8 cellular contexts compared by ENCODE assay signal in genomic region chr9:137553654-137554053, GRCh38. TPM values are rescaled to one million over a fixed set of nuclear protein-coding genes. Genes with fewer than 3 reads are reported as not detected.
A peak's percentile ranks its signal among the peaks of the same experiment; 100 is the strongest.
DNase-seq lines count a peak whose midpoint lies in the region; ATAC-seq, FAIRE-seq and TF ChIP-seq lines count a peak whose summit lies in the region.
"Not testable (repeated sequence)": the region's sequence is repeated elsewhere in the genome, so short reads cannot be mapped to it uniquely, and the experiment has no call there.

No MANE protein-coding gene starts in this region.

- not testable (repeated sequence) for H3K4me3 ChIP-seq in HEK293 (ENCODE audit: low read depth, low read length); kidney (ENCODE audit: low read length in 2 of 2); neural progenitor cell

- H2AFZ ChIP-seq in neural progenitor cell (replicated peaks) = not testable (repeated sequence)

- intact Hi-C loops in activated CD4-positive, alpha-beta T cell treated with anti-CD3 and anti-CD28 coated beads, Interleukin-2, amount 10 ng/mL, durations not matched to agents 24 days and 14 days (cut with micrococcal nuclease) = loop anchor here (5.0 kb wide), 2 partner anchors 96 to 761 kb away; partner anchors contain the start of genes NSMF and TMEM141
- intact Hi-C loops in activated naive CD4-positive, alpha-beta T cell treated with anti-CD3 and anti-CD28 coated beads for 36 hours (cut with micrococcal nuclease); kidney (cut with DNase I): not testable (repeated sequence)

- CTCF ChIA-PET in HEK293 (lab: Yijun Ruan, JAX) = interaction anchor here (0.8 to 1.1 kb wide), 5 partner anchors 8 to 75 kb away, joined by 4 to 8 read pairs (median 4); no protein-coding TSS in a partner anchor
- CTCF ChIA-PET in activated naive CD4-positive, alpha-beta T cell treated with anti-CD3 and anti-CD28 coated beads for 36 hours (lab: Charles Lee) = interaction anchor here (0.7 kb wide), 1 partner anchor 111 kb away, joined by 3 read pairs; no protein-coding TSS in a partner anchor

- peak overlapping the region; percentile 92; the same call in 1 of the 2 replicates for H3K27ac ChIP-seq in C4-2B
- not testable (repeated sequence) for H3K27ac ChIP-seq in HEK293 (ENCODE audit: extremely low read depth, low read depth, low read length); kidney (ENCODE audit: low read depth in 2 of 2, low read length in 2 of 2); neural progenitor cell

- H3K79me2 ChIP-seq in neural progenitor cell (ENCODE audit: low read depth) = not testable (repeated sequence)

- peaks cover 33% of the 10 kb centered on the region for H3F3A ChIP-seq in neural progenitor cell (ENCODE audit: low read depth)

- H4K20me1 ChIP-seq in neural progenitor cell (ENCODE audit: low read depth) = peaks cover 11% of the 10 kb centered on the region

- H3K9me3 ChIP-seq in HEK293 (ENCODE audit: control insufficient read depth, insufficient read depth, low read depth, low read length); kidney (ENCODE audit: control insufficient read depth in 1 of 2, low read length in 2 of 2); neural progenitor cell (ENCODE audit: low read depth): not testable (repeated sequence)

- POLR2A ChIA-PET in HEK293 (lab: Yijun Ruan, JAX) = not testable (repeated sequence)

- not testable (repeated sequence) for TF ChIP-seq CTCF in C4-2B (conservative IDR thresholded peaks at IDR 0.05); HEK293 (tag by site-specific recombination; IDR thresholded peaks at IDR 0.05); kidney (IDR thresholded peaks at IDR 0.05; ENCODE audit: borderline replicate concordance, extremely low read depth, insufficient read depth); neural progenitor cell (IDR thresholded peaks at IDR 0.05)

- not testable (repeated sequence) for H3K27me3 ChIP-seq in neural progenitor cell

- ATAC-seq in activated naive CD8-positive, alpha-beta T cell treated with anti-CD3 and anti-CD28 coated beads, Interleukin-2, amount 50 U/mL, for 24 hours = not testable (repeated sequence)

- not testable (repeated sequence) for DNase-seq in activated CD4-positive, alpha-beta T cell treated with anti-CD3 and anti-CD28 coated beads, Interleukin-2, amount 10 ng/mL, durations not matched to agents 24 days and 14 days; activated T-cell treated with anti-CD3 and anti-CD28 coated beads, Interleukin-2, amount 50 U/mL, for 24 hours; activated naive CD4-positive, alpha-beta T cell treated with anti-CD3 and anti-CD28 coated beads for 36 hours; activated naive CD8-positive, alpha-beta T cell treated with anti-CD3 and anti-CD28 coated beads, Interleukin-2, amount 50 U/mL, for 24 hours; neural progenitor cell (ENCODE audit: low spot score)
- peak; percentile 44 for DNase-seq in kidney

- peak overlapping the region; percentile 37 for H3K4me3 Mint-ChIP-seq in activated CD4-positive, alpha-beta T cell treated with anti-CD3 and anti-CD28 coated beads, Interleukin-2, amount 10 ng/mL, durations not matched to agents 24 days and 14 days
- H3K4me3 Mint-ChIP-seq in activated T-cell treated with anti-CD3 and anti-CD28 coated beads, Interleukin-2, amount 50 U/mL, for 24 hours; activated naive CD4-positive, alpha-beta T cell treated with anti-CD3 and anti-CD28 coated beads for 36 hours: not testable (repeated sequence)
- peak overlapping the region; percentile 84 for H3K4me3 Mint-ChIP-seq in activated naive CD8-positive, alpha-beta T cell treated with anti-CD3 and anti-CD28 coated beads, Interleukin-2, amount 50 U/mL, for 24 hours
- peak overlapping the region; percentile 63 for H3K4me3 Mint-ChIP-seq in neural progenitor cell

- H3K36me3 ChIP-seq in HEK293 (ENCODE audit: control insufficient read depth in 2 of 2, insufficient read depth in 1 of 2, low read length in 2 of 2) = peaks cover 18 to 47% of the 10 kb centered on the region in 2 experiments
- H3K36me3 ChIP-seq in kidney (ENCODE audit: control insufficient read depth in 1 of 2, insufficient read depth in 2 of 2, low read length in 2 of 2) = peaks cover 4 to 12% of the 10 kb centered on the region in 2 donors
- H3K36me3 ChIP-seq in neural progenitor cell = not testable (repeated sequence)

- H3K9ac ChIP-seq in kidney (ENCODE audit: low read length in 2 of 2); neural progenitor cell: not testable (repeated sequence)

- FAIRE-seq in kidney (lab: Jason Lieb, UNC) = not testable (repeated sequence)

- not testable (repeated sequence) for H3K27me3 Mint-ChIP-seq in activated CD4-positive, alpha-beta T cell treated with anti-CD3 and anti-CD28 coated beads, Interleukin-2, amount 10 ng/mL, durations not matched to agents 24 days and 14 days; activated T-cell treated with anti-CD3 and anti-CD28 coated beads, Interleukin-2, amount 50 U/mL, for 24 hours; activated naive CD4-positive, alpha-beta T cell treated with anti-CD3 and anti-CD28 coated beads for 36 hours (ENCODE audit: low read depth); activated naive CD8-positive, alpha-beta T cell treated with anti-CD3 and anti-CD28 coated beads, Interleukin-2, amount 50 U/mL, for 24 hours; neural progenitor cell (ENCODE audit: insufficient read depth, low read depth)

- H3K36me3 Mint-ChIP-seq in activated CD4-positive, alpha-beta T cell treated with anti-CD3 and anti-CD28 coated beads, Interleukin-2, amount 10 ng/mL, durations not matched to agents 24 days and 14 days (ENCODE audit: low read depth) = peaks cover 31% of the 10 kb centered on the region
- H3K36me3 Mint-ChIP-seq in activated T-cell treated with anti-CD3 and anti-CD28 coated beads, Interleukin-2, amount 50 U/mL, for 24 hours (ENCODE audit: low read depth) = peaks cover 64% of the 10 kb centered on the region
- H3K36me3 Mint-ChIP-seq in activated naive CD4-positive, alpha-beta T cell treated with anti-CD3 and anti-CD28 coated beads for 36 hours (ENCODE audit: low read depth) = not testable (repeated sequence)
- H3K36me3 Mint-ChIP-seq in activated naive CD8-positive, alpha-beta T cell treated with anti-CD3 and anti-CD28 coated beads, Interleukin-2, amount 50 U/mL, for 24 hours (ENCODE audit: low read depth) = peaks cover 16% of the 10 kb centered on the region
- H3K36me3 Mint-ChIP-seq in neural progenitor cell = peaks cover 15% of the 10 kb centered on the region

- H3K4me2 ChIP-seq in neural progenitor cell = not testable (repeated sequence)

- H3K9me3 Mint-ChIP-seq in activated CD4-positive, alpha-beta T cell treated with anti-CD3 and anti-CD28 coated beads, Interleukin-2, amount 10 ng/mL, durations not matched to agents 24 days and 14 days; activated T-cell treated with anti-CD3 and anti-CD28 coated beads, Interleukin-2, amount 50 U/mL, for 24 hours; activated naive CD4-positive, alpha-beta T cell treated with anti-CD3 and anti-CD28 coated beads for 36 hours; activated naive CD8-positive, alpha-beta T cell treated with anti-CD3 and anti-CD28 coated beads, Interleukin-2, amount 50 U/mL, for 24 hours; neural progenitor cell: not testable (repeated sequence)

- H3K4me1 ChIP-seq in HEK293 (ENCODE audit: control insufficient read depth, insufficient read depth, low read length); neural progenitor cell: not testable (repeated sequence)
- peaks cover 5 to 11% of the 10 kb centered on the region in 2 donors for H3K4me1 ChIP-seq in kidney (ENCODE audit: control insufficient read depth in 1 of 2, insufficient read depth in 1 of 2, low read depth in 1 of 2, low read length in 2 of 2)

- peaks cover 11% of the 10 kb centered on the region for H3K4me1 Mint-ChIP-seq in activated CD4-positive, alpha-beta T cell treated with anti-CD3 and anti-CD28 coated beads, Interleukin-2, amount 10 ng/mL, durations not matched to agents 24 days and 14 days
- peaks cover 21% of the 10 kb centered on the region for H3K4me1 Mint-ChIP-seq in activated T-cell treated with anti-CD3 and anti-CD28 coated beads, Interleukin-2, amount 50 U/mL, for 24 hours (ENCODE audit: low read depth)
- peaks cover 20% of the 10 kb centered on the region for H3K4me1 Mint-ChIP-seq in activated naive CD4-positive, alpha-beta T cell treated with anti-CD3 and anti-CD28 coated beads for 36 hours (ENCODE audit: low read depth)
- peaks cover 18% of the 10 kb centered on the region for H3K4me1 Mint-ChIP-seq in activated naive CD8-positive, alpha-beta T cell treated with anti-CD3 and anti-CD28 coated beads, Interleukin-2, amount 50 U/mL, for 24 hours
- peaks cover 18% of the 10 kb centered on the region for H3K4me1 Mint-ChIP-seq in neural progenitor cell

- not testable (repeated sequence) for H3K27ac Mint-ChIP-seq in activated CD4-positive, alpha-beta T cell treated with anti-CD3 and anti-CD28 coated beads, Interleukin-2, amount 10 ng/mL, durations not matched to agents 24 days and 14 days; activated naive CD8-positive, alpha-beta T cell treated with anti-CD3 and anti-CD28 coated beads, Interleukin-2, amount 50 U/mL, for 24 hours; neural progenitor cell
- peak overlapping the region; percentile 92 for H3K27ac Mint-ChIP-seq in activated T-cell treated with anti-CD3 and anti-CD28 coated beads, Interleukin-2, amount 50 U/mL, for 24 hours
- peak overlapping the region; percentile 10 for H3K27ac Mint-ChIP-seq in activated naive CD4-positive, alpha-beta T cell treated with anti-CD3 and anti-CD28 coated beads for 36 hours

RNA-seq across cellular contexts. Expression of gene MRPL41, which starts 2.0 kb away (rescaled TPM):
- 52.8 and 53.9 TPM in 2 replicates for total RNA-seq in activated CD4-positive, alpha-beta T cell treated with anti-CD3 and anti-CD28 coated beads, Interleukin-2, amount 10 ng/mL, durations not matched to agents 24 days and 14 days
- 10 to 100 TPM; 39.3 to 41.0 TPM for total RNA-seq in activated naive CD4-positive, alpha-beta T cell treated with anti-CD3 and anti-CD28 coated beads for 36 hours
- 47.3 TPM for total RNA-seq in kidney
- polyA plus RNA-seq in kidney (ENCODE audit: insufficient read depth, low read depth, low replicate concordance) = 150 TPM
- total RNA-seq in neural progenitor cell (ENCODE audit: low replicate concordance) = 10.3 and 36.9 TPM in 2 replicates

RNA-seq across cellular contexts. Expression of gene PNPLA7, which starts 3.5 kb away (rescaled TPM):
- total RNA-seq in activated CD4-positive, alpha-beta T cell treated with anti-CD3 and anti-CD28 coated beads, Interleukin-2, amount 10 ng/mL, durations not matched to agents 24 days and 14 days = 1.2 and 1.7 TPM in 2 replicates
- 1 to 10 TPM; 2.8 to 3.1 TPM for total RNA-seq in activated naive CD4-positive, alpha-beta T cell treated with anti-CD3 and anti-CD28 coated beads for 36 hours
- total RNA-seq in kidney (9.6 TPM), neural progenitor cell (ENCODE audit: low replicate concordance) (0.13 and 0.31 TPM in 2 replicates)
- 2.1 TPM for polyA plus RNA-seq in kidney (ENCODE audit: insufficient read depth, low read depth, low replicate concordance)

RNA-seq across cellular contexts. Expression of gene DPH7, which starts 25.1 kb away (rescaled TPM):
- 51.7 and 51.9 TPM in 2 replicates for total RNA-seq in activated CD4-positive, alpha-beta T cell treated with anti-CD3 and anti-CD28 coated beads, Interleukin-2, amount 10 ng/mL, durations not matched to agents 24 days and 14 days
- total RNA-seq in activated naive CD4-positive, alpha-beta T cell treated with anti-CD3 and anti-CD28 coated beads for 36 hours = 10 to 100 TPM; 32.4 to 36.6 TPM
- total RNA-seq in kidney (31.4 TPM), neural progenitor cell (ENCODE audit: low replicate concordance) (37.6 and 55.2 TPM in 2 replicates)
- polyA plus RNA-seq in kidney (ENCODE audit: insufficient read depth, low read depth, low replicate concordance) = 23.2 TPM

RNA-seq across cellular contexts. Expression of gene ZMYND19, which starts 36.7 kb away (rescaled TPM):
- total RNA-seq in activated CD4-positive, alpha-beta T cell treated with anti-CD3 and anti-CD28 coated beads, Interleukin-2, amount 10 ng/mL, durations not matched to agents 24 days and 14 days = 86.4 and 92.4 TPM in 2 replicates
- 10 to 100 TPM; 50.9 to 52.5 TPM for total RNA-seq in activated naive CD4-positive, alpha-beta T cell treated with anti-CD3 and anti-CD28 coated beads for 36 hours
- total RNA-seq in kidney = 19.1 TPM
- polyA plus RNA-seq in kidney (ENCODE audit: insufficient read depth, low read depth, low replicate concordance) = 13.5 TPM
- 34.4 and 52.4 TPM in 2 replicates for total RNA-seq in neural progenitor cell (ENCODE audit: low replicate concordance)

RNA-seq across cellular contexts. Expression of gene ARRDC1, which starts 51.8 kb away (rescaled TPM):
- 63.7 and 68.4 TPM in 2 replicates for total RNA-seq in activated CD4-positive, alpha-beta T cell treated with anti-CD3 and anti-CD28 coated beads, Interleukin-2, amount 10 ng/mL, durations not matched to agents 24 days and 14 days
- 10 to 100 TPM; 19.1 to 21.4 TPM for total RNA-seq in activated naive CD4-positive, alpha-beta T cell treated with anti-CD3 and anti-CD28 coated beads for 36 hours
- 88.9 TPM for total RNA-seq in kidney
- 42.3 TPM for polyA plus RNA-seq in kidney (ENCODE audit: insufficient read depth, low read depth, low replicate concordance)
- total RNA-seq in neural progenitor cell (ENCODE audit: low replicate concordance) = 12.9 and 34.4 TPM in 2 replicates
